Comparison of ENCODE assay signal across 10 cellular contexts in the genomic region with DNA sequence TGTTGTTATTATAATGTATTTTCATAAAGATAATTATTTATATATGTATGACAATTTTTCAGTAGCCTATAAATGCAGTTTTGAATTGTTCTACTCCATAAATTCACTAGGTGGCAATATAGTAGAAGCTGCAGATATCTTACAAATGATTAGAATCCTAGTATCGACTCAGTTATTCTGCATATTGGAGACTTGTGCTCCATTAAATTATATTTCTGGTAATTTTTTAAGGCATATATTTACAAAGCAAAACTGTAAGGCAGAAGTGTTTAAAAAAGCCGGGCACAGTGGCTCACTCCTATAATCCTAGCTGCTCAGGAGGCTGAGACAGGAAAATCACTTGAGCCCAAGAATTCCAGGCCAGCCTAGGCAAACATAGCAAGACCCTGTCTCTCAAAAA. TPM values are rescaled to one million over a fixed set of nuclear protein-coding genes. Genes with fewer than 3 reads are reported as not detected.
A peak's percentile ranks its signal among the peaks of the same experiment; 100 is the strongest.
DNase-seq lines count a peak whose midpoint lies in the region; ATAC-seq, FAIRE-seq and TF ChIP-seq lines count a peak whose summit lies in the region.
"Had no signal": no experiment of that assay in that cellular context is flagged by ENCODE, and none has a peak within 500 bp of the region (broad histone marks: within the 10 kb centered on the region; RNA-seq: fewer than 3 reads in every experiment).

No MANE protein-coding gene starts in this region.

- peak; percentile 47 for TF ChIP-seq CTCF in BE2C (IDR thresholded peaks at IDR 0.05; ENCODE audit: low read depth, low read length)
- TF ChIP-seq CTCF in HEK293 (tag by site-specific recombination; IDR thresholded peaks at IDR 0.05): no peak

- H3K27ac Mint-ChIP-seq in T-helper 2 cell treated with Interferon-gamma antibody and Interleukin-4, amounts not matched to agents 5 μg/mL and 100 μg/mL, for 36 hours: no peak overlapping the region
- H3K27ac Mint-ChIP-seq: activated naive CD8-positive, alpha-beta T cell treated with anti-CD3 and anti-CD28 coated beads, Interleukin-2, amount 50 U/mL, for 24 hours had no signal

- H3K4me1 ChIP-seq in BE2C: peaks cover 9% of the 10 kb centered on the region
- no peaks in the 10 kb centered on the region for H3K4me1 ChIP-seq in HEK293 (ENCODE audit: control insufficient read depth, insufficient read depth, low read length)

- FAIRE-seq in frontal cortex (lab: Jason Lieb, UNC): peak; percentile 86

- H3K27me3 ChIP-seq in BE2C: no peaks in the 10 kb centered on the region

- H3K9me3 ChIP-seq in BE2C (no peaks in the 10 kb centered on the region), HEK293 (ENCODE audit: control insufficient read depth, insufficient read depth, low read depth, low read length) (no peaks in the 10 kb centered on the region)

- H3K27ac ChIP-seq in HEK293 (ENCODE audit: extremely low read depth, low read depth, low read length): no peak overlapping the region

- ATAC-seq in HG03565 (IDR thresholded peaks at IDR 0.05; ENCODE audit: unreplicated experiment): no peak
- ATAC-seq: activated naive CD8-positive, alpha-beta T cell treated with anti-CD3 and anti-CD28 coated beads, Interleukin-2, amount 50 U/mL, for 24 hours had no signal

- H3K4me1 Mint-ChIP-seq in T-helper 2 cell treated with Interferon-gamma antibody and Interleukin-4, amounts not matched to agents 5 μg/mL and 100 μg/mL, for 36 hours (ENCODE audit: low read depth): peaks cover 4% of the 10 kb centered on the region
- H3K4me1 Mint-ChIP-seq: activated naive CD8-positive, alpha-beta T cell treated with anti-CD3 and anti-CD28 coated beads, Interleukin-2, amount 50 U/mL, for 24 hours had no signal

- DNase-seq in BE2C: no peak
- DNase-seq in RKO (ENCODE audit: low spot score): peak; percentile 58
- no peak for DNase-seq in frontal cortex (ENCODE audit: low spot score in 2 of 2)
- no peak for DNase-seq in T-helper 2 cell treated with Interferon-gamma antibody and Interleukin-4, amounts not matched to agents 5 μg/mL and 100 μg/mL, for 36 hours (ENCODE audit: low spot score)
- no peak for DNase-seq in stimulated activated CD4-positive, alpha-beta T cell treated with anti-CD3 and anti-CD28 coated beads, Interleukin-12 subunit alpha, Interleukin-12 subunit beta, amount 100 ng/mL, for 4 hours
- DNase-seq in activated T-cell treated with anti-CD3 and anti-CD28 coated beads, Interleukin-2, amount 50 U/mL, for 1 hour: no peak
- DNase-seq: activated naive CD8-positive, alpha-beta T cell treated with anti-CD3 and anti-CD28 coated beads, Interleukin-2, amount 50 U/mL, for 24 hours had no signal

- CTCF ChIA-PET in HEK293 (lab: Yijun Ruan, JAX): interaction anchor here (0.6 to 5.9 kb wide), 26 partner anchors 9 to 1795 kb away, joined by 3 to 46 read pairs (median 4); no protein-coding TSS in a partner anchor

- H3K36me3 ChIP-seq in BE2C (peaks cover 2% of the 10 kb centered on the region), HEK293 (ENCODE audit: control insufficient read depth in 2 of 2, insufficient read depth in 1 of 2, low read length in 2 of 2) (peaks cover 30 to 79% of the 10 kb centered on the region in 2 experiments)

- H3K4me3 ChIP-seq in BE2C (ENCODE audit: low read depth, low read length): no peak overlapping the region
- no peak overlapping the region for H3K4me3 ChIP-seq in HEK293 (ENCODE audit: low read depth, low read length)
- H3K4me3 ChIP-seq: lung had no signal

- H3K36me3 Mint-ChIP-seq in T-helper 2 cell treated with Interferon-gamma antibody and Interleukin-4, amounts not matched to agents 5 μg/mL and 100 μg/mL, for 36 hours (ENCODE audit: low read depth): no peaks in the 10 kb centered on the region

- H3K27me3 Mint-ChIP-seq in T-helper 2 cell treated with Interferon-gamma antibody and Interleukin-4, amounts not matched to agents 5 μg/mL and 100 μg/mL, for 36 hours (ENCODE audit: low read depth): no peaks in the 10 kb centered on the region
- H3K27me3 Mint-ChIP-seq: activated naive CD8-positive, alpha-beta T cell treated with anti-CD3 and anti-CD28 coated beads, Interleukin-2, amount 50 U/mL, for 24 hours had no signal

- H3K9me3 Mint-ChIP-seq in T-helper 2 cell treated with Interferon-gamma antibody and Interleukin-4, amounts not matched to agents 5 μg/mL and 100 μg/mL, for 36 hours: no peaks in the 10 kb centered on the region
- H3K9me3 Mint-ChIP-seq: activated naive CD8-positive, alpha-beta T cell treated with anti-CD3 and anti-CD28 coated beads, Interleukin-2, amount 50 U/mL, for 24 hours had no signal

- POLR2A ChIA-PET in HEK293 (lab: Yijun Ruan, JAX): interaction anchor here (0.6 kb wide), 1 partner anchor 75 kb away, joined by 3 read pairs; no protein-coding TSS in a partner anchor

- H3K4me3 Mint-ChIP-seq in T-helper 2 cell treated with Interferon-gamma antibody and Interleukin-4, amounts not matched to agents 5 μg/mL and 100 μg/mL, for 36 hours: no peak overlapping the region
- H3K4me3 Mint-ChIP-seq: activated naive CD8-positive, alpha-beta T cell treated with anti-CD3 and anti-CD28 coated beads, Interleukin-2, amount 50 U/mL, for 24 hours had no signal

TF ChIP-seq in HEK293, 187 proteins besides CTCF, POLR2A, EP300 and RAD21:
- TF ChIP-seq GLIS2 (tag by site-specific recombination; IDR thresholded peaks at IDR 0.05) (no peak), KLF16 (tag by site-specific recombination; IDR thresholded peaks at IDR 0.05) (no peak), ZNF596 (tag by site-specific recombination; IDR thresholded peaks at IDR 0.05) (no peak), ZNF624 (tag by site-specific recombination; IDR thresholded peaks at IDR 0.05) (no peak), ZNF654 (tag by site-specific recombination; IDR thresholded peaks at IDR 0.05; ENCODE audit: low read depth) (peak; percentile 48), ZNF664 (tag by site-specific recombination; IDR thresholded peaks at IDR 0.05) (peak; percentile 87), KLF8 (tag by site-specific recombination; IDR thresholded peaks at IDR 0.05) (no peak), ZNF555 (tag by site-specific recombination; conservative IDR thresholded peaks at IDR 0.05) (no peak), ZNF658 (tag by site-specific recombination; IDR thresholded peaks at IDR 0.05) (no peak), ZBTB6 (tag by site-specific recombination; IDR thresholded peaks at IDR 0.05) (no peak)
- TF ChIP-seq, protein P1, sequence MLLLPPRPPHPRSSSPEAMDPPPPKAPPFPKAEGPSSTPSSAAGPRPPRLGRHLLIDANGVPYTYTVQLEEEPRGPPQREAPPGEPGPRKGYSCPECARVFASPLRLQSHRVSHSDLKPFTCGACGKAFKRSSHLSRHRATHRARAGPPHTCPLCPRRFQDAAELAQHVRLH (tag by site-specific recombination; IDR thresholded peaks at IDR 0.05): no peak
TF ChIP-seq in HEK293: peak in this region for 2.

RNA-seq across cellular contexts. Expression of gene DPY19L3, which starts 58.7 kb away (rescaled TPM):
- 19.9 TPM for polyA plus RNA-seq in BE2C (2012; ENCODE audit: insufficient read depth, insufficient read length, low read depth)
- 28.9 TPM for total RNA-seq in frontal cortex
